In the genomic region with DNA sequence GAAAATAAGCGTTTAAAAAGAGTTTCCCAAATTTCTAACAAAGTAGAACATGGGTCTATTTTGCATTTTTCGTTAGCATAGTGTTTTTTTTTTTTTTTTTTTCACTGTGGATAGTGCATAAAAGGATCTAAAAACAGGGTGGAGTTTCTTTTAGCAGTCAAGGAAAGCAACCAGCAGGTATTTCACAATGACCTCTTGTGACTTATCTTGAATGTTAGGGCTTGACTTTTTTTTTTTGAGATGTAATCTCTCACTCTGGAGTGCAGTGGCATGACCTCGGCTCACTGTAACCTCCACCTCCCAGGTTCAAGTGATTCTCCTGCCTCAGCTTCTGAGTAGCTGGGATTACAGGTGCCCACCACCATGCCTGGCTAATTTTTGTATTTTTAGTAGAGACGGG, we compare ENCODE assay signal across 14 cellular contexts. TPM values are rescaled to one million over a fixed set of nuclear protein-coding genes. Genes with fewer than 3 reads are reported as not detected.
"Had no signal": no experiment of that assay in that cellular context is flagged by ENCODE, and none has a peak within 500 bp of the region (broad histone marks: within the 10 kb centered on the region; RNA-seq: fewer than 3 reads in every experiment).

No MANE protein-coding gene starts in this region.

RNA-seq across cellular contexts. Expression of a gene that starts 31.8 kb away (rescaled TPM):
- total RNA-seq: endodermal cell, endothelial cell of umbilical vein, kidney, left cardiac atrium, liver, mammary epithelial cell, mesenteric fat pad, occipital lobe, pancreas, progenitor cell of endocrine pancreas, right cardiac atrium, smooth muscle cell had no signal
- polyA plus RNA-seq: endothelial cell of umbilical vein, esophagus, hepatocyte, liver, mammary epithelial cell, pancreas, right cardiac atrium, smooth muscle cell had no signal
